In the genomic region with DNA sequence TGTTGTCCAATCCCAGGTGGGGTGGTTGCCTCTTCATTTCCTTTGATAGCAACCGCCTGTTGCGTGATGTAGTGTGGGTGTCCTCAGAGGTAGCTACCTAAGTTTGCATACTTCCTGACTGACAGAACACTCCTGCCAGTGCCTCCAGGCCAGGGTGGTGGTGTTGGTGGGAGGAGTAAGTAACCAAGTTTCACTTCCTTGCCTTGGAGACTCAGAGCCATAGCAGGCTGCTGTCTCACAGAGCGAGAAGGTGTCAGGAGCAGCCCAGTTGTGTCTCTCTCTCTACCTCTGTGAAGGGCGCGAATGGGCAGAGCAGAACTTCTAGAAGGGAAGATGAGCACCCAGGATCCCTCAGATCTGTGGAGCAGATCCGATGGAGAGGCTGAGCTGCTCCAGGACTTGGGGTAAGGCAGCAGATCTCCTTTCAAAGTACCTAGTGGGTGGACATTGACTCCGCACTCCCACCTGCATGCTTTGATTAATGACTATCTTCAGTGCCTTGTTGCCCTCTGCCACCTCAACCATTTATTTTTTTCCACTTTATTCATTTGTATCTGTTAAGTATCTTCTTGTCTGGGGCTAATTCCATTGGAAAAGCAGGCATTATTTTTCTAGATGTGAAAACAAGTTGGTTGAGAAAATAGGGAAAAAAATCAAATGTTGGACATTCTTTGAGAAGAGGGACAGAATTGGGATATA, we compare ENCODE assay signal across 1 cellular context.
TF ChIP-seq lines count a peak whose summit lies in the region.

A gene with protein sequence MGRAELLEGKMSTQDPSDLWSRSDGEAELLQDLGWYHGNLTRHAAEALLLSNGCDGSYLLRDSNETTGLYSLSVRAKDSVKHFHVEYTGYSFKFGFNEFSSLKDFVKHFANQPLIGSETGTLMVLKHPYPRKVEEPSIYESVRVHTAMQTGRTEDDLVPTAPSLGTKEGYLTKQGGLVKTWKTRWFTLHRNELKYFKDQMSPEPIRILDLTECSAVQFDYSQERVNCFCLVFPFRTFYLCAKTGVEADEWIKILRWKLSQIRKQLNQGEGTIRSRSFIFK (plus strand): TSS at position 217 of the 699 bp plus-strand sequence. CDS start 87 bp downstream, at position 304.

TF ChIP-seq in GM12878, 131 proteins besides CTCF, POLR2A, EP300 and RAD21 (continued from another document and continues in another):
- TF ChIP-seq, protein P1, sequence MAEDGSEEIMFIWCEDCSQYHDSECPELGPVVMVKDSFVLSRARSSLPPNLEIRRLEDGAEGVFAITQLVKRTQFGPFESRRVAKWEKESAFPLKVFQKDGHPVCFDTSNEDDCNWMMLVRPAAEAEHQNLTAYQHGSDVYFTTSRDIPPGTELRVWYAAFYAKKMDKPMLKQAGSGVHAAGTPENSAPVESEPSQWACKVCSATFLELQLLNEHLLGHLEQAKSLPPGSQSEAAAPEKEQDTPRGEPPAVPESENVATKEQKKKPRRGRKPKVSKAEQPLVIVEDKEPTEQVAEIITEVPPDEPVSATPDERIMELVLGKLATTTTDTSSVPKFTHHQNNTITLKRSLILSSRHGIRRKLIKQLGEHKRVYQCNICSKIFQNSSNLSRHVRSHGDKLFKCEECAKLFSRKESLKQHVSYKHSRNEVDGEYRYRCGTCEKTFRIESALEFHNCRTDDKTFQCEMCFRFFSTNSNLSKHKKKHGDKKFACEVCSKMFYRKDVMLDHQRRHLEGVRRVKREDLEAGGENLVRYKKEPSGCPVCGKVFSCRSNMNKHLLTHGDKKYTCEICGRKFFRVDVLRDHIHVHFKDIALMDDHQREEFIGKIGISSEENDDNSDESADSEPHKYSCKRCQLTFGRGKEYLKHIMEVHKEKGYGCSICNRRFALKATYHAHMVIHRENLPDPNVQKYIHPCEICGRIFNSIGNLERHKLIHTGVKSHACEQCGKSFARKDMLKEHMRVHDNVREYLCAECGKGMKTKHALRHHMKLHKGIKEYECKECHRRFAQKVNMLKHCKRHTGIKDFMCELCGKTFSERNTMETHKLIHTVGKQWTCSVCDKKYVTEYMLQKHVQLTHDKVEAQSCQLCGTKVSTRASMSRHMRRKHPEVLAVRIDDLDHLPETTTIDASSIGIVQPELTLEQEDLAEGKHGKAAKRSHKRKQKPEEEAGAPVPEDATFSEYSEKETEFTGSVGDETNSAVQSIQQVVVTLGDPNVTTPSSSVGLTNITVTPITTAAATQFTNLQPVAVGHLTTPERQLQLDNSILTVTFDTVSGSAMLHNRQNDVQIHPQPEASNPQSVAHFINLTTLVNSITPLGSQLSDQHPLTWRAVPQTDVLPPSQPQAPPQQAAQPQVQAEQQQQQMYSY (CRISPR knock-in tag; IDR thresholded peaks at IDR 0.05), result no peak
- TF ChIP-seq PAX8 (IDR thresholded peaks at IDR 0.05), result no peak; the same call in 1 of the 2 replicates
- TF ChIP-seq, protein P2, sequence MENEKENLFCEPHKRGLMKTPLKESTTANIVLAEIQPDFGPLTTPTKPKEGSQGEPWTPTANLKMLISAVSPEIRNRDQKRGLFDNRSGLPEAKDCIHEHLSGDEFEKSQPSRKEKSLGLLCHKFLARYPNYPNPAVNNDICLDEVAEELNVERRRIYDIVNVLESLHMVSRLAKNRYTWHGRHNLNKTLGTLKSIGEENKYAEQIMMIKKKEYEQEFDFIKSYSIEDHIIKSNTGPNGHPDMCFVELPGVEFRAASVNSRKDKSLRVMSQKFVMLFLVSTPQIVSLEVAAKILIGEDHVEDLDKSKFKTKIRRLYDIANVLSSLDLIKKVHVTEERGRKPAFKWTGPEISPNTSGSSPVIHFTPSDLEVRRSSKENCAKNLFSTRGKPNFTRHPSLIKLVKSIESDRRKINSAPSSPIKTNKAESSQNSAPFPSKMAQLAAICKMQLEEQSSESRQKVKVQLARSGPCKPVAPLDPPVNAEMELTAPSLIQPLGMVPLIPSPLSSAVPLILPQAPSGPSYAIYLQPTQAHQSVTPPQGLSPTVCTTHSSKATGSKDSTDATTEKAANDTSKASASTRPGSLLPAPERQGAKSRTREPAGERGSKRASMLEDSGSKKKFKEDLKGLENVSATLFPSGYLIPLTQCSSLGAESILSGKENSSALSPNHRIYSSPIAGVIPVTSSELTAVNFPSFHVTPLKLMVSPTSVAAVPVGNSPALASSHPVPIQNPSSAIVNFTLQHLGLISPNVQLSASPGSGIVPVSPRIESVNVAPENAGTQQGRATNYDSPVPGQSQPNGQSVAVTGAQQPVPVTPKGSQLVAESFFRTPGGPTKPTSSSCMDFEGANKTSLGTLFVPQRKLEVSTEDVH (IDR thresholded peaks at IDR 0.05; ENCODE audit: low read depth, partially characterized antibody), result no peak
- 0 out of 2 replicates have a peak, but pooled peaks have one; percentile 92 for TF ChIP-seq CBX5 (IDR thresholded peaks at IDR 0.05; ENCODE audit: low read depth)
- TF ChIP-seq, protein P3, sequence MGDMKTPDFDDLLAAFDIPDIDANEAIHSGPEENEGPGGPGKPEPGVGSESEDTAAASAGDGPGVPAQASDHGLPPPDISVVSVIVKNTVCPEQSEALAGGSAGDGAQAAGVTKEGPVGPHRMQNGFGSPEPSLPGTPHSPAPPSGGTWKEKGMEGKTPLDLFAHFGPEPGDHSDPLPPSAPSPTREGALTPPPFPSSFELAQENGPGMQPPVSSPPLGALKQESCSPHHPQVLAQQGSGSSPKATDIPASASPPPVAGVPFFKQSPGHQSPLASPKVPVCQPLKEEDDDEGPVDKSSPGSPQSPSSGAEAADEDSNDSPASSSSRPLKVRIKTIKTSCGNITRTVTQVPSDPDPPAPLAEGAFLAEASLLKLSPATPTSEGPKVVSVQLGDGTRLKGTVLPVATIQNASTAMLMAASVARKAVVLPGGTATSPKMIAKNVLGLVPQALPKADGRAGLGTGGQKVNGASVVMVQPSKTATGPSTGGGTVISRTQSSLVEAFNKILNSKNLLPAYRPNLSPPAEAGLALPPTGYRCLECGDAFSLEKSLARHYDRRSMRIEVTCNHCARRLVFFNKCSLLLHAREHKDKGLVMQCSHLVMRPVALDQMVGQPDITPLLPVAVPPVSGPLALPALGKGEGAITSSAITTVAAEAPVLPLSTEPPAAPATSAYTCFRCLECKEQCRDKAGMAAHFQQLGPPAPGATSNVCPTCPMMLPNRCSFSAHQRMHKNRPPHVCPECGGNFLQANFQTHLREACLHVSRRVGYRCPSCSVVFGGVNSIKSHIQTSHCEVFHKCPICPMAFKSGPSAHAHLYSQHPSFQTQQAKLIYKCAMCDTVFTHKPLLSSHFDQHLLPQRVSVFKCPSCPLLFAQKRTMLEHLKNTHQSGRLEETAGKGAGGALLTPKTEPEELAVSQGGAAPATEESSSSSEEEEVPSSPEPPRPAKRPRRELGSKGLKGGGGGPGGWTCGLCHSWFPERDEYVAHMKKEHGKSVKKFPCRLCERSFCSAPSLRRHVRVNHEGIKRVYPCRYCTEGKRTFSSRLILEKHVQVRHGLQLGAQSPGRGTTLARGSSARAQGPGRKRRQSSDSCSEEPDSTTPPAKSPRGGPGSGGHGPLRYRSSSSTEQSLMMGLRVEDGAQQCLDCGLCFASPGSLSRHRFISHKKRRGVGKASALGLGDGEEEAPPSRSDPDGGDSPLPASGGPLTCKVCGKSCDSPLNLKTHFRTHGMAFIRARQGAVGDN (IDR thresholded peaks at IDR 0.05), result peak; percentile 84
- TF ChIP-seq KAT2A (conservative IDR thresholded peaks at IDR 0.05; ENCODE audit: control insufficient read depth, low read depth, low read length), result no peak
- TF ChIP-seq, protein P4, sequence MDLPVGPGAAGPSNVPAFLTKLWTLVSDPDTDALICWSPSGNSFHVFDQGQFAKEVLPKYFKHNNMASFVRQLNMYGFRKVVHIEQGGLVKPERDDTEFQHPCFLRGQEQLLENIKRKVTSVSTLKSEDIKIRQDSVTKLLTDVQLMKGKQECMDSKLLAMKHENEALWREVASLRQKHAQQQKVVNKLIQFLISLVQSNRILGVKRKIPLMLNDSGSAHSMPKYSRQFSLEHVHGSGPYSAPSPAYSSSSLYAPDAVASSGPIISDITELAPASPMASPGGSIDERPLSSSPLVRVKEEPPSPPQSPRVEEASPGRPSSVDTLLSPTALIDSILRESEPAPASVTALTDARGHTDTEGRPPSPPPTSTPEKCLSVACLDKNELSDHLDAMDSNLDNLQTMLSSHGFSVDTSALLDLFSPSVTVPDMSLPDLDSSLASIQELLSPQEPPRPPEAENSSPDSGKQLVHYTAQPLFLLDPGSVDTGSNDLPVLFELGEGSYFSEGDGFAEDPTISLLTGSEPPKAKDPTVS (IDR thresholded peaks at IDR 0.05; ENCODE audit: low read depth, low read length), result no peak
- TF ChIP-seq, protein P5, sequence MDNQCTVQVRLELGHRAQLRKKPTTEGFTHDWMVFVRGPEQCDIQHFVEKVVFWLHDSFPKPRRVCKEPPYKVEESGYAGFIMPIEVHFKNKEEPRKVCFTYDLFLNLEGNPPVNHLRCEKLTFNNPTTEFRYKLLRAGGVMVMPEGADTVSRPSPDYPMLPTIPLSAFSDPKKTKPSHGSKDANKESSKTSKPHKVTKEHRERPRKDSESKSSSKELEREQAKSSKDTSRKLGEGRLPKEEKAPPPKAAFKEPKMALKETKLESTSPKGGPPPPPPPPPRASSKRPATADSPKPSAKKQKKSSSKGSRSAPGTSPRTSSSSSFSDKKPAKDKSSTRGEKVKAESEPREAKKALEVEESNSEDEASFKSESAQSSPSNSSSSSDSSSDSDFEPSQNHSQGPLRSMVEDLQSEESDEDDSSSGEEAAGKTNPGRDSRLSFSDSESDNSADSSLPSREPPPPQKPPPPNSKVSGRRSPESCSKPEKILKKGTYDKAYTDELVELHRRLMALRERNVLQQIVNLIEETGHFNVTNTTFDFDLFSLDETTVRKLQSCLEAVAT (IDR thresholded peaks at IDR 0.05), result peak; percentile 85; the same call in 1 of the 2 replicates
- no peak for TF ChIP-seq NFXL1 (IDR thresholded peaks at IDR 0.05; ENCODE audit: borderline replicate concordance)
- TF ChIP-seq FOXM1 (IDR thresholded peaks at IDR 0.05; ENCODE audit: low read depth, low read length), result no peak; the same call in none of the 2 replicates
- no peak for TF ChIP-seq MEF2B (IDR thresholded peaks at IDR 0.05; ENCODE audit: partially characterized antibody, poor library complexity, severe bottlenecking)
- TF ChIP-seq ETV6 (conservative IDR thresholded peaks at IDR 0.05 in 1 of 2, IDR thresholded peaks at IDR 0.05 in 1 of 2; ENCODE audit: borderline replicate concordance in 1 of 2, low read depth in 1 of 2), result peak in 1 of 2 experiments; percentile 86; a peak in 1 of 4 replicates
- TF ChIP-seq, protein P6, sequence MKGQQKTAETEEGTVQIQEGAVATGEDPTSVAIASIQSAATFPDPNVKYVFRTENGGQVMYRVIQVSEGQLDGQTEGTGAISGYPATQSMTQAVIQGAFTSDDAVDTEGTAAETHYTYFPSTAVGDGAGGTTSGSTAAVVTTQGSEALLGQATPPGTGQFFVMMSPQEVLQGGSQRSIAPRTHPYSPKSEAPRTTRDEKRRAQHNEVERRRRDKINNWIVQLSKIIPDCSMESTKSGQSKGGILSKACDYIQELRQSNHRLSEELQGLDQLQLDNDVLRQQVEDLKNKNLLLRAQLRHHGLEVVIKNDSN (IDR thresholded peaks at IDR 0.05; ENCODE audit: borderline replicate concordance, extremely low read length, insufficient read depth, low read depth, low read length), result no peak
- TF ChIP-seq LARP7 (IDR thresholded peaks at IDR 0.05), result no peak; the same call in 1 of the 2 replicates
- 0 out of 2 replicates have a peak, but pooled peaks have one; percentile 69 for TF ChIP-seq TCF3 (IDR thresholded peaks at IDR 0.05; ENCODE audit: borderline replicate concordance, insufficient read depth, low read depth, low read length)
- TF ChIP-seq MXI1 (IDR thresholded peaks at IDR 0.05; ENCODE audit: low read depth, low read length), result peak; percentile 69
- TF ChIP-seq, protein P7, sequence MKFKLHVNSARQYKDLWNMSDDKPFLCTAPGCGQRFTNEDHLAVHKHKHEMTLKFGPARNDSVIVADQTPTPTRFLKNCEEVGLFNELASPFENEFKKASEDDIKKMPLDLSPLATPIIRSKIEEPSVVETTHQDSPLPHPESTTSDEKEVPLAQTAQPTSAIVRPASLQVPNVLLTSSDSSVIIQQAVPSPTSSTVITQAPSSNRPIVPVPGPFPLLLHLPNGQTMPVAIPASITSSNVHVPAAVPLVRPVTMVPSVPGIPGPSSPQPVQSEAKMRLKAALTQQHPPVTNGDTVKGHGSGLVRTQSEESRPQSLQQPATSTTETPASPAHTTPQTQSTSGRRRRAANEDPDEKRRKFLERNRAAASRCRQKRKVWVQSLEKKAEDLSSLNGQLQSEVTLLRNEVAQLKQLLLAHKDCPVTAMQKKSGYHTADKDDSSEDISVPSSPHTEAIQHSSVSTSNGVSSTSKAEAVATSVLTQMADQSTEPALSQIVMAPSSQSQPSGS (IDR thresholded peaks at IDR 0.05; ENCODE audit: low read length), result peak; percentile 52; the same call in 1 of the 2 replicates
- no peak for TF ChIP-seq MEF2A (IDR thresholded peaks at IDR 0.05; ENCODE audit: insufficient read depth, low read depth, low read length)
- TF ChIP-seq PAX5 (IDR thresholded peaks at IDR 0.05; ENCODE audit: borderline replicate concordance, low read depth, low read length), result peak; percentile 71; the same call in 1 of the 2 replicates
- TF ChIP-seq CEBPB (IDR thresholded peaks at IDR 0.05; ENCODE audit: borderline replicate concordance in 1 of 2, low read depth in 2 of 2, low read length in 2 of 2), result no peak
- no peak for TF ChIP-seq BRCA1 (IDR thresholded peaks at IDR 0.05; ENCODE audit: low read depth, low read length)
- no peak; the same call in 1 of the 2 replicates for TF ChIP-seq GATAD2B (conservative IDR thresholded peaks at IDR 0.05; ENCODE audit: low read depth)
- TF ChIP-seq SRF (IDR thresholded peaks at IDR 0.05; ENCODE audit: low read depth in 2 of 2, low read length in 2 of 2), result 0 out of 4 replicates have a peak, but pooled peaks of 1 of the 2 experiments have one; percentile 32
- TF ChIP-seq PML (IDR thresholded peaks at IDR 0.05; ENCODE audit: low read length), result peak; percentile 98
- 0 out of 2 replicates have a peak, but pooled peaks have one; percentile 17 for TF ChIP-seq TBL1XR1 (IDR thresholded peaks at IDR 0.05; ENCODE audit: low read depth, low read length)
- no peak for TF ChIP-seq ZNF274 (IDR thresholded peaks at IDR 0.05; ENCODE audit: insufficient read depth, insufficient read length)
- TF ChIP-seq ZNF622 (IDR thresholded peaks at IDR 0.05), result no peak
- no peak for TF ChIP-seq FOXK2 (IDR thresholded peaks at IDR 0.05)
- no peak for TF ChIP-seq RFX5 (IDR thresholded peaks at IDR 0.05; ENCODE audit: low read depth, low read length)
- TF ChIP-seq TAF1 (IDR thresholded peaks at IDR 0.05; ENCODE audit: borderline replicate concordance, low read depth, low read length), result peak; percentile 98
- TF ChIP-seq, protein P8, sequence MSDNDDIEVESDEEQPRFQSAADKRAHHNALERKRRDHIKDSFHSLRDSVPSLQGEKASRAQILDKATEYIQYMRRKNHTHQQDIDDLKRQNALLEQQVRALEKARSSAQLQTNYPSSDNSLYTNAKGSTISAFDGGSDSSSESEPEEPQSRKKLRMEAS (IDR thresholded peaks at IDR 0.05; ENCODE audit: low read depth, low read length), result 0 out of 2 replicates have a peak, but pooled peaks have one; percentile 35
- TF ChIP-seq, protein P9, sequence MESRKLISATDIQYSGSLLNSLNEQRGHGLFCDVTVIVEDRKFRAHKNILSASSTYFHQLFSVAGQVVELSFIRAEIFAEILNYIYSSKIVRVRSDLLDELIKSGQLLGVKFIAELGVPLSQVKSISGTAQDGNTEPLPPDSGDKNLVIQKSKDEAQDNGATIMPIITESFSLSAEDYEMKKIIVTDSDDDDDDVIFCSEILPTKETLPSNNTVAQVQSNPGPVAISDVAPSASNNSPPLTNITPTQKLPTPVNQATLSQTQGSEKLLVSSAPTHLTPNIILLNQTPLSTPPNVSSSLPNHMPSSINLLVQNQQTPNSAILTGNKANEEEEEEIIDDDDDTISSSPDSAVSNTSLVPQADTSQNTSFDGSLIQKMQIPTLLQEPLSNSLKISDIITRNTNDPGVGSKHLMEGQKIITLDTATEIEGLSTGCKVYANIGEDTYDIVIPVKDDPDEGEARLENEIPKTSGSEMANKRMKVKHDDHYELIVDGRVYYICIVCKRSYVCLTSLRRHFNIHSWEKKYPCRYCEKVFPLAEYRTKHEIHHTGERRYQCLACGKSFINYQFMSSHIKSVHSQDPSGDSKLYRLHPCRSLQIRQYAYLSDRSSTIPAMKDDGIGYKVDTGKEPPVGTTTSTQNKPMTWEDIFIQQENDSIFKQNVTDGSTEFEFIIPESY (IDR thresholded peaks at IDR 0.05), result no peak
- TF ChIP-seq SPI1 (IDR thresholded peaks at IDR 0.05; ENCODE audit: borderline replicate concordance, insufficient read depth, low read depth, low read length), result peak; percentile 99
